ENCODE assay signal across 8 cellular contexts in the genomic region with DNA sequence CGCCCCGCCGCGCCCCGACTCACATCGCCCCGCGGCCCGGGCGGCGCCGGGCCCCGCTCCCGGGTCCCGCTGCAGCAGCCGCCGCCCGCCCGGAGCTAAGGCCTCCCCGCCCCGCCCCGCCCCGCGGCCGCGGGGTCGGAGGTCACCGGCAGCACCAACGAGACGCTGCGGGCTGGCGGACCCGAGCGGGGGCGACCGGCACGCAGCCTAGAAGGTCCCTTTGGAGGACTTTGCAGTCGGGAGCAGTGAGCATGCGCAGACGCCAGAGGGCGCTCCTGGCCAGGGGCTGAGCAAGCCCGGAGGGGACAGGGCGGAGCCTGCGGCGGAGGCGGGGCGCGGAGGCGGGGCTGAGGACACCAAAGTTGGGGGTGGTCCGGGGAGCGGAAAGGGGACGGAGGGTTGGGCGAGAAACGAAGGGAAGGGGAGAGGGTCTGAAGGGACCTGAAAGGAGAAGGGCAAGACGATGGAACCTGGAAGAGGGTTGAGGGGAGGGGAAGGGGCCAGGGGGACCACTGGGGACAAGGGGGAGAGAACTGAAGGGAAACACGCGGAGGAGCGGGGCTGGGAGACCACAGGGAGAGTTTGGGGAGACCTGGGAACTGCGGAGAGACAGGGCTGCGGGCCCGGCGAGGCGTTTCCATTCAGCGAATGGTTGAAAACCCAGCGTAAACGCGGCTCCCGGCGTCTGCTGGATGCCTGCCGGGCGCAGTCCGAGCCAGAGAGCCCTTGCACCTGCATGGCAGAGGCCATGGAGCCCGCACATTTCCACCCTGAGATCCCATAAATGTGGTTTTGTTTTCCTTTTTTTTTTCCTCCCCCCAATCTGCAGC. TPM values are rescaled to one million over a fixed set of nuclear protein-coding genes. Genes with fewer than 3 reads are reported as not detected.
DNase-seq lines count a peak whose midpoint lies in the region; ATAC-seq and TF ChIP-seq lines count a peak whose summit lies in the region.

A gene with protein sequence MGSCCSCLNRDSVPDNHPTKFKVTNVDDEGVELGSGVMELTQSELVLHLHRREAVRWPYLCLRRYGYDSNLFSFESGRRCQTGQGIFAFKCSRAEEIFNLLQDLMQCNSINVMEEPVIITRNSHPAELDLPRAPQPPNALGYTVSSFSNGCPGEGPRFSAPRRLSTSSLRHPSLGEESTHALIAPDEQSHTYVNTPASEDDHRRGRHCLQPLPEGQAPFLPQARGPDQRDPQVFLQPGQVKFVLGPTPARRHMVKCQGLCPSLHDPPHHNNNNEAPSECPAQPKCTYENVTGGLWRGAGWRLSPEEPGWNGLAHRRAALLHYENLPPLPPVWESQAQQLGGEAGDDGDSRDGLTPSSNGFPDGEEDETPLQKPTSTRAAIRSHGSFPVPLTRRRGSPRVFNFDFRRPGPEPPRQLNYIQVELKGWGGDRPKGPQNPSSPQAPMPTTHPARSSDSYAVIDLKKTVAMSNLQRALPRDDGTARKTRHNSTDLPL (minus strand): TSS at position 108 of the 830 bp plus-strand sequence. CDS start 2,913 bp downstream, outside the sequence.

- H3K27me3 ChIP-seq in SU-DHL-6 (ENCODE audit: low read length) (no peaks in the 10 kb centered on the region), adipocyte (replicated peaks; ENCODE audit: control insufficient read depth, insufficient read depth, low read length) (no peaks in the 10 kb centered on the region), heart left ventricle (no peaks in the 10 kb centered on the region), upper lobe of right lung (no peaks in the 10 kb centered on the region)

- H3K9ac ChIP-seq in SU-DHL-6 (ENCODE audit: low read length) (peak within 1 kb of the TSS; percentile 68), adipocyte (ENCODE audit: low read length) (peak within 1 kb of the TSS; percentile 89)

- no peaks in the 10 kb centered on the region for H4K20me1 ChIP-seq in SU-DHL-6 (ENCODE audit: low read depth, low read length)

- peak in 1 of 2 donors; percentile 36 for TF ChIP-seq POLR2A in heart left ventricle (IDR thresholded peaks at IDR 0.05)

- no peaks in the 10 kb centered on the region for H3K36me3 ChIP-seq in SU-DHL-6 (ENCODE audit: low read length)
- H3K36me3 ChIP-seq in adipocyte (ENCODE audit: control insufficient read depth, insufficient read depth, low read length, severe bottlenecking): peaks cover 6% of the 10 kb centered on the region
- H3K36me3 ChIP-seq in heart left ventricle: peaks cover 0 to 36% (median 23%) of the 10 kb centered on the region in 9 donors
- peaks cover 16% of the 10 kb centered on the region for H3K36me3 ChIP-seq in upper lobe of right lung

- H3K79me2 ChIP-seq in SU-DHL-6 (ENCODE audit: insufficient read depth, low read length): no peaks in the 10 kb centered on the region

- peak within 1 kb of the TSS; percentile 99 for H2AFZ ChIP-seq in SU-DHL-6 (ENCODE audit: low read depth, low read length, severe bottlenecking)

- H3K4me2 ChIP-seq in SU-DHL-6 (ENCODE audit: low read depth, low read length, poor library complexity, severe bottlenecking): peak within 1 kb of the TSS; percentile 90

- H3K9me3 ChIP-seq in SU-DHL-6 (ENCODE audit: insufficient read depth, low read length) (no peaks in the 10 kb centered on the region), adipocyte (ENCODE audit: control insufficient read depth, low read length) (no peaks in the 10 kb centered on the region), heart left ventricle (no peaks in the 10 kb centered on the region), upper lobe of right lung (no peaks in the 10 kb centered on the region)

- no peaks in the 10 kb centered on the region for H3K9me2 ChIP-seq in SU-DHL-6 (replicated peaks; ENCODE audit: insufficient read depth, low read length)

- H3K4me1 ChIP-seq in adipocyte (ENCODE audit: control insufficient read depth, insufficient read depth, low read length): peaks cover 18% of the 10 kb centered on the region
- peaks cover 3 to 56% (median 26%) of the 10 kb centered on the region in 12 donors for H3K4me1 ChIP-seq in heart left ventricle
- peaks cover 36% of the 10 kb centered on the region for H3K4me1 ChIP-seq in upper lobe of right lung

- ATAC-seq in HG02759 (IDR thresholded peaks at IDR 0.05; ENCODE audit: unreplicated experiment) (peak; percentile 96), heart left ventricle (peak; percentile 92 to 95 (median 94)), upper lobe of right lung (peak; percentile 94)

- WGBS in heart left ventricle, 4 donors: 0 to 1% (median 0%) methylated on average over 34 to 73 of the region's 73 CpGs

- H3K4me3 ChIP-seq in GM12875 (ENCODE audit: low read depth, low read length) (peak within 1 kb of the TSS; percentile 62), SU-DHL-6 (ENCODE audit: insufficient read depth, low read length, poor library complexity, severe bottlenecking) (peak within 1 kb of the TSS; percentile 80), adipocyte (ENCODE audit: low read length) (peak within 1 kb of the TSS; percentile 91), heart left ventricle (peak within 1 kb of the TSS; percentile 61 to 96 (median 79)), upper lobe of right lung (peak within 1 kb of the TSS; percentile 81)

- H3K27ac ChIP-seq in SU-DHL-6 (ENCODE audit: low read depth, low read length) (no peak within 1 kb of the TSS), heart left ventricle (peak within 1 kb of the TSS; percentile 76 to 97 (median 91)), upper lobe of right lung (peak within 1 kb of the TSS; percentile 85)

- TF ChIP-seq CTCF in GM12875 (IDR thresholded peaks at IDR 0.05; ENCODE audit: borderline replicate concordance, insufficient read depth, low read depth, low read length): peak; percentile 98
- peak; percentile 100 for TF ChIP-seq CTCF in SU-DHL-6 (IDR thresholded peaks at IDR 0.05; ENCODE audit: insufficient read depth, low read length, poor library complexity, severe bottlenecking)
- peak; percentile 84 to 97 (median 91) for TF ChIP-seq CTCF in heart left ventricle (IDR thresholded peaks at IDR 0.05)
- peak; percentile 80 for TF ChIP-seq CTCF in upper lobe of right lung (IDR thresholded peaks at IDR 0.05)

- H3F3A ChIP-seq in SU-DHL-6 (ENCODE audit: insufficient read depth): peaks cover 18% of the 10 kb centered on the region

- peak; percentile 89 for DNase-seq in NCI-H1105 treated with DMSO at 0.1 percent for 48 hours (lab: John Stamatoyannopoulos, UW)
- peak; percentile 98 for DNase-seq in adipocyte (ENCODE audit: low read depth)
- DNase-seq in heart left ventricle: peak; percentile 98 to 100 (median 99)
- DNase-seq in posterior vena cava (ENCODE audit: low spot score): peak; percentile 99
- DNase-seq in upper lobe of right lung: peak; percentile 99

- intact Hi-C loops in heart left ventricle (cut with DNase I) (loop anchor here in 9 of 10 donors (1.0 to 10.0 kb wide), 24 partner anchors 43 to 785 kb away; a partner anchor contains a TSS), posterior vena cava (cut with DNase I) (loop anchor here (1.0 to 10.0 kb wide), 3 partner anchors 155 to 264 kb away; no protein-coding TSS in a partner anchor), upper lobe of right lung (cut with DNase I) (loop anchor here (10.0 kb wide), 1 partner anchor 155 kb away; no protein-coding TSS in a partner anchor)

RNA-seq across cellular contexts. Expression of the gene that starts here (rescaled TPM):
- total RNA-seq in heart left ventricle: 1 to 10 TPM; 3.8 to 6.8 (median 5.1) TPM
- 1 to 10 TPM; 3.2 to 5.7 TPM for polyA plus RNA-seq in heart left ventricle
- 1 to 10 TPM; 4.0 to 4.2 TPM for total RNA-seq in posterior vena cava
- 8.5 TPM for total RNA-seq in upper lobe of right lung
